20 cellular contexts compared by ENCODE assay signal in the genomic region with DNA sequence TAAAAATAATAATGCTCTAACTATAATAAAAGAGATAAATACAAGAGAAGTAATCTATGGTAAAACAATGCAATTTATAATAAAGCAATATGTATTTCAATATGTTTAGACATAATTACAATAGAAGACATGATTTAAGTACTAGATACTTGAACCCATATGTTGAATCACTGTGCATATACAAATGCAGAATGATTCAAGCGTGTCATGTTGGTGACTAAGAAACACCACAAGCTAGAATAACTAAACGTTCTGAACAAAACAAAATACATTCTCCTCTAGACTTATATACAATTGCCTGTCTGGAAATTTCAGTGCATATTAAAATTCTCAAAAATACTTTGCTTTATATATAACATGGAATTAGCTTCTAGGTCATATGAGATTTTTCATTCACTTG. TPM values are rescaled to one million over a fixed set of nuclear protein-coding genes. Genes with fewer than 3 reads are reported as not detected.
A peak's percentile ranks its signal among the peaks of the same experiment; 100 is the strongest.
DNase-seq lines count a peak whose midpoint lies in the region; ATAC-seq and TF ChIP-seq lines count a peak whose summit lies in the region.
"Had no signal": no experiment of that assay in that cellular context is flagged by ENCODE, and none has a peak within 500 bp of the region (broad histone marks: within the 10 kb centered on the region; RNA-seq: fewer than 3 reads in every experiment).

No MANE protein-coding gene starts in this region.

- H4K91ac ChIP-seq in mesenchymal stem cell (ENCODE audit: low read length) = no peak overlapping the region

- peaks cover 10% of the 10 kb centered on the region for H3K4me1 Mint-ChIP-seq in CD8-positive, alpha-beta T cell (ENCODE audit: low read depth)

- no peak overlapping the region for H3K27ac Mint-ChIP-seq in CD8-positive, alpha-beta T cell

- H2AK5ac ChIP-seq in mesenchymal stem cell (ENCODE audit: low read length, severe bottlenecking) = no peak overlapping the region

- intact Hi-C loops in CD8-positive, alpha-beta T cell (cut with DNase I, micrococcal nuclease) = no loop called here

- H3K4me3 Mint-ChIP-seq in CD8-positive, alpha-beta T cell = no peak overlapping the region

- 0 out of 2 replicates have a peak overlapping the region, but pooled peaks have one; percentile 11 for H3K27ac ChIP-seq in HL-60 (replicated peaks)
- peak overlapping the region; percentile 23 for H3K27ac ChIP-seq in epithelial cell of prostate
- no peak overlapping the region for H3K27ac ChIP-seq in mesenchymal stem cell (ENCODE audit: low read length, poor library complexity, severe bottlenecking)
- no peak overlapping the region for H3K27ac ChIP-seq in CD8-positive, alpha-beta T cell (ENCODE audit: low read depth, low read length)
- no peak overlapping the region for H3K27ac ChIP-seq in substantia nigra (ENCODE audit: low read depth, low read length, poor library complexity, severe bottlenecking)
- H3K27ac ChIP-seq: KMS-11, PC-9 had no signal

- H2BK5ac ChIP-seq in mesenchymal stem cell (ENCODE audit: low read depth, low read length, poor library complexity, severe bottlenecking) = no peak overlapping the region

- H2BK120ac ChIP-seq in mesenchymal stem cell (ENCODE audit: low read depth, low read length) = no peak overlapping the region

- CTCF ChIA-PET in CD8-positive, alpha-beta T cell (lab: Charles Lee) = no interaction called here

- no peak overlapping the region for H2BK15ac ChIP-seq in mesenchymal stem cell (ENCODE audit: low read depth, poor library complexity, severe bottlenecking)

- H3K36me3 Mint-ChIP-seq in CD8-positive, alpha-beta T cell = peaks cover 53% of the 10 kb centered on the region

- WGBS in mesenchymal stem cell = 48% methylated on average over 2 of the region's 2 CpGs

- H3K36me3 ChIP-seq in mesenchymal stem cell (ENCODE audit: control insufficient read depth in 1 of 2, insufficient read depth in 2 of 2, low read depth in 1 of 2, low read length in 2 of 2) = peaks cover 31 to 59% of the 10 kb centered on the region in 2 experiments
- H3K36me3 ChIP-seq in CD8-positive, alpha-beta T cell (ENCODE audit: insufficient read depth, low read length) = peaks cover 9% of the 10 kb centered on the region

- H3K4ac ChIP-seq in mesenchymal stem cell (ENCODE audit: low read depth in 1 of 2, low read length in 2 of 2) = no peak overlapping the region

- no peak overlapping the region for H2AFZ ChIP-seq in mesenchymal stem cell (ENCODE audit: low read depth, low read length)
- H2AFZ ChIP-seq: PC-9 had no signal

- H3K27me3 Mint-ChIP-seq in CD8-positive, alpha-beta T cell (ENCODE audit: low read depth) = no peaks in the 10 kb centered on the region

- H3K23ac ChIP-seq in mesenchymal stem cell (ENCODE audit: low read length in 2 of 2) = no peak overlapping the region

- no peaks in the 10 kb centered on the region for H3K9me3 Mint-ChIP-seq in CD8-positive, alpha-beta T cell

- H3K14ac ChIP-seq in mesenchymal stem cell (ENCODE audit: low read length in 2 of 2) = no peak overlapping the region

- ATAC-seq in CD8-positive, alpha-beta T cell = no peak
- ATAC-seq in GM21423 (IDR thresholded peaks at IDR 0.05; ENCODE audit: unreplicated experiment) = no peak

- H3K4me2 ChIP-seq in mesenchymal stem cell (ENCODE audit: low read length, poor library complexity, severe bottlenecking) = no peak overlapping the region
- H3K4me2 ChIP-seq: KMS-11, PC-9 had no signal

- no peak overlapping the region for H3K18ac ChIP-seq in mesenchymal stem cell (ENCODE audit: low read depth in 1 of 2, low read length in 2 of 2)

- no peak overlapping the region for H4K8ac ChIP-seq in mesenchymal stem cell (ENCODE audit: low read length)

- H3K9ac ChIP-seq in mesenchymal stem cell (ENCODE audit: low read length) = no peak overlapping the region
- H3K9ac ChIP-seq: KMS-11 had no signal

- no peaks in the 10 kb centered on the region for H3K27me3 ChIP-seq in HL-60 (ENCODE audit: insufficient read depth, poor library complexity, severe bottlenecking)
- H3K27me3 ChIP-seq in mesenchymal stem cell (ENCODE audit: control insufficient read depth in 1 of 2, insufficient read depth in 1 of 2, low read length in 2 of 2) = no peaks in the 10 kb centered on the region
- H3K27me3 ChIP-seq in CD8-positive, alpha-beta T cell (ENCODE audit: insufficient read depth, low read length) = no peaks in the 10 kb centered on the region

- H3K4me3 ChIP-seq in HL-60 (replicated peaks; ENCODE audit: insufficient read depth, low read length) (no peak overlapping the region), mesenchymal stem cell (ENCODE audit: insufficient read depth in 1 of 2, low read depth in 1 of 2, low read length in 2 of 2) (no peak overlapping the region)
- no peak overlapping the region for H3K4me3 ChIP-seq in CD8-positive, alpha-beta T cell (ENCODE audit: low read depth, low read length)
- H3K4me3 ChIP-seq: PC-9 had no signal

- H3K9me3 ChIP-seq in mesenchymal stem cell (ENCODE audit: control insufficient read depth, low read length) = no peaks in the 10 kb centered on the region
- H3K9me3 ChIP-seq in CD8-positive, alpha-beta T cell (ENCODE audit: low read length) = no peaks in the 10 kb centered on the region

- POLR2A ChIA-PET in CD8-positive, alpha-beta T cell (lab: Charles Lee) = no interaction called here

- DNase-seq in HL-60 (ENCODE audit: low read depth in 1 of 2, low spot score in 1 of 2) (no peak), amniotic epithelial cell (ENCODE audit: low read depth) (peak; percentile 31), epithelial cell of prostate (ENCODE audit: low read depth, low spot score) (no peak), mesenchymal stem cell (peak; percentile 20), substantia nigra (lab: John Stamatoyannopoulos, UW) (no peak), pons (ENCODE audit: low spot score) (no peak)
- no peak for DNase-seq in CD8-positive, alpha-beta T cell
- DNase-seq: C1 segment of cervical spinal cord, DMS79 treated with DMSO at 0.1 percent for 48 hours, GDM1, GOT3, NCI-H1417, NCI-H1930, NCI-H345, NCI-H526, PC-9 had no signal

- no peak overlapping the region for H2BK12ac ChIP-seq in mesenchymal stem cell (ENCODE audit: low read length in 2 of 2)

- no peak for TF ChIP-seq CTCF in HL-60 (IDR thresholded peaks at IDR 0.05; ENCODE audit: insufficient read depth, low read length)
- TF ChIP-seq CTCF in CD8-positive, alpha-beta T cell (IDR thresholded peaks at IDR 0.05) = no peak

- H3K79me1 ChIP-seq in mesenchymal stem cell (replicated peaks; ENCODE audit: low read length, poor library complexity, severe bottlenecking) = peaks cover 35% of the 10 kb centered on the region

- H3K4me1 ChIP-seq in mesenchymal stem cell (ENCODE audit: control insufficient read depth, insufficient read depth, low read depth, low read length) = no peaks in the 10 kb centered on the region
- no peaks in the 10 kb centered on the region for H3K4me1 ChIP-seq in CD8-positive, alpha-beta T cell (ENCODE audit: insufficient read depth, low read length)

RNA-seq across cellular contexts. Expression of a gene that starts 11.2 kb away (rescaled TPM):
- 11.1 TPM for polyA plus RNA-seq in mesenchymal stem cell (2013, experiment 1 of 2)
- 11.2 TPM for polyA plus RNA-seq in mesenchymal stem cell (2013, experiment 2 of 2)
- 10 to 100 TPM in 1 of 2 experiments, 1 to 10 TPM in 1; 5.3 to 11.1 TPM for total RNA-seq in CD8-positive, alpha-beta T cell

RNA-seq across cellular contexts. Expression of a gene that starts 11.2 kb away (rescaled TPM):
- 18.9 TPM for polyA plus RNA-seq in mesenchymal stem cell (2013, experiment 1 of 2)
- 18.5 TPM for polyA plus RNA-seq in mesenchymal stem cell (2013, experiment 2 of 2)
- total RNA-seq in CD8-positive, alpha-beta T cell = 10 to 100 TPM; 30.7 to 34.2 TPM

RNA-seq across cellular contexts. Expression of a gene that starts 42.1 kb away (rescaled TPM):
- polyA plus RNA-seq in mesenchymal stem cell (2013, experiment 1 of 2) = not detected
- not detected for polyA plus RNA-seq in mesenchymal stem cell (2013, experiment 2 of 2)
- not detected for total RNA-seq in CD8-positive, alpha-beta T cell
- total RNA-seq: HT-29, M059J, PC-9 had no signal

Comparison
In these comparisons a context has a peak if more than half of its experiments do, and no peak if none do; other contexts are left out.
1. DNase-seq: peak in amniotic epithelial cell (single experiment) and mesenchymal stem cell (single experiment); none in HL-60 (0 of 2), epithelial cell of prostate (single experiment), CD8-positive, alpha-beta T cell (0 of 7), substantia nigra (0 of 49) and pons (single experiment).
2. H3K27ac ChIP-seq: peak in HL-60 (single experiment) and epithelial cell of prostate (single experiment); none in mesenchymal stem cell (single experiment), CD8-positive, alpha-beta T cell (single experiment) and substantia nigra (single experiment).